24 cellular contexts compared by ENCODE assay signal in the genomic region with DNA sequence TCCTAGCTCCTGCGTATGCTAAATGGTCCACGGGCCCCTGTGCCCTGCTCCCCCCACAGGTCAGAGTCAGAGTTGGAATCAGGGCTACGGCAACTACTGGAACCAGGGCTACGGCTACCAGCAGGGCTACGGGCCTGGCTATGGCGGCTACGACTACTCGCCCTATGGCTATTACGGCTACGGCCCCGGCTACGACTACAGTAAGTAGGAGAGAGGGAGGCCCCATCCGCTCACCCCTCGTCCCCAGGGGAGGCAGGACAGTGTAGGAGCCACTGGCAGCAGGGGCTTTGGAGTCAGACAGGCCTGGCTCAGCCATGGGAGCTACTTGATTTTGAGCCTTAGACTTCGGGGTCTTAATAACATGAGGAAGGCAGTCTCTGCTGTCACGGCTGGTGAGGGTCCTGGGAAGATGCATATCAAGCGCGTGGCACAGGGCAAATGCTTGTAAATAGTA. TPM values are rescaled to one million over a fixed set of nuclear protein-coding genes. Genes with fewer than 3 reads are reported as not detected.
DNase-seq lines count a peak whose midpoint lies in the region; ATAC-seq, FAIRE-seq and TF ChIP-seq lines count a peak whose summit lies in the region.
"Had no signal": no experiment of that assay in that cellular context is flagged by ENCODE, and none has a peak within 500 bp of the region (broad histone marks: within the 10 kb centered on the region; RNA-seq: fewer than 3 reads in every experiment).

No MANE protein-coding gene starts in this region.

- H4K20me1 ChIP-seq in Karpas-422 (ENCODE audit: insufficient read depth, low read depth, low read length): peaks cover 58% of the 10 kb centered on the region

- no peaks in the 10 kb centered on the region for H3K9me3 ChIP-seq in Karpas-422 (ENCODE audit: low read length)
- H3K9me3 ChIP-seq in colonic mucosa: no peaks in the 10 kb centered on the region
- no peaks in the 10 kb centered on the region for H3K9me3 ChIP-seq in small intestine (ENCODE audit: control insufficient read depth, low read depth)
- H3K9me3 ChIP-seq: tibial artery had no signal

- H3K4me1 ChIP-seq in Karpas-422 (ENCODE audit: low read length) (peaks cover 46% of the 10 kb centered on the region), colonic mucosa (peaks cover 34% of the 10 kb centered on the region), small intestine (ENCODE audit: control insufficient read depth in 2 of 2, insufficient read depth in 1 of 2, low read depth in 1 of 2, low read length in 1 of 2) (peaks cover 12 to 25% of the 10 kb centered on the region in 2 donors)

- no peaks in the 10 kb centered on the region for H3K27me3 Mint-ChIP-seq in activated CD4-positive, alpha-beta T cell treated with anti-CD3 and anti-CD28 coated beads for 36 hours

- peaks cover 32% of the 10 kb centered on the region for H3K4me1 Mint-ChIP-seq in activated CD4-positive, alpha-beta T cell treated with anti-CD3 and anti-CD28 coated beads for 36 hours

- ATAC-seq in activated CD4-positive, alpha-beta T cell treated with anti-CD3 and anti-CD28 coated beads for 36 hours: no peak
- no peak for ATAC-seq in GM19351 (IDR thresholded peaks at IDR 0.05; ENCODE audit: unreplicated experiment)
- no peak for ATAC-seq in HG02885 (IDR thresholded peaks at IDR 0.05; ENCODE audit: poor library complexity, unreplicated experiment)
- ATAC-seq: left ventricle myocardium superior had no signal

- intact Hi-C loops in activated CD4-positive, alpha-beta T cell treated with anti-CD3 and anti-CD28 coated beads for 36 hours (cut with DNase I, micrococcal nuclease): no loop called here
- intact Hi-C loops in colonic mucosa (cut with DNase I): no loop called here

- H3K9me3 Mint-ChIP-seq in activated CD4-positive, alpha-beta T cell treated with anti-CD3 and anti-CD28 coated beads for 36 hours (ENCODE audit: low read depth): no peaks in the 10 kb centered on the region

- H3K27ac Mint-ChIP-seq in activated CD4-positive, alpha-beta T cell treated with anti-CD3 and anti-CD28 coated beads for 36 hours: peak overlapping the region; percentile 29

- no peak overlapping the region for H3K9ac ChIP-seq in Karpas-422 (ENCODE audit: low read length)
- H3K9ac ChIP-seq in colonic mucosa (ENCODE audit: low read depth in 2 of 2, low read length in 2 of 2): peak overlapping the region; percentile 38 to 99

- peaks cover 79% of the 10 kb centered on the region for H3K36me3 Mint-ChIP-seq in activated CD4-positive, alpha-beta T cell treated with anti-CD3 and anti-CD28 coated beads for 36 hours (ENCODE audit: low read depth)

- CTCF ChIA-PET in activated CD4-positive, alpha-beta T cell treated with anti-CD3 and anti-CD28 coated beads for 36 hours (lab: Charles Lee): no interaction called here

- 79 to 87% (median 82%) methylated on average over 17 to 18 of the region's 18 CpGs for WGBS in small intestine, 3 donors

- H3K27ac ChIP-seq in Karpas-422 (ENCODE audit: low read length) (no peak overlapping the region), colonic mucosa (peak overlapping the region; percentile 95), small intestine (ENCODE audit: low read depth in 1 of 2, low read length in 1 of 2) (peak overlapping the region; percentile 60 to 88)
- H3K27ac ChIP-seq: tibial artery, WERI-Rb-1 had no signal

- H3K36me3 ChIP-seq in Karpas-422 (ENCODE audit: insufficient read depth, low read length): peaks cover 63% of the 10 kb centered on the region
- peaks cover 17% of the 10 kb centered on the region for H3K36me3 ChIP-seq in colonic mucosa
- H3K36me3 ChIP-seq in small intestine (ENCODE audit: control insufficient read depth in 2 of 2, insufficient read depth in 2 of 2, low read length in 2 of 2): peaks cover 28 to 46% of the 10 kb centered on the region in 2 donors

- H3K4me3 ChIP-seq in Karpas-422 (ENCODE audit: low read length) (no peak overlapping the region), colonic mucosa (no peak overlapping the region), small intestine (ENCODE audit: low read depth in 1 of 2, low read length in 2 of 2) (no peak overlapping the region)
- H3K4me3 ChIP-seq: smooth muscle cell, tibial artery had no signal

- peaks cover 37% of the 10 kb centered on the region for H3K79me2 ChIP-seq in Karpas-422 (ENCODE audit: low read length)

- no peak for DNase-seq in activated CD4-positive, alpha-beta T cell treated with anti-CD3 and anti-CD28 coated beads for 36 hours
- no peak for DNase-seq in activated CD4-positive, alpha-beta T cell treated with anti-CD3 and anti-CD28 coated beads, Interleukin-2, amount 50 U/mL, for 1 hour
- DNase-seq in Karpas-422: peak; percentile 58
- no peak for DNase-seq in colonic mucosa
- no peak for DNase-seq in small intestine
- DNase-seq in COLO829 (ENCODE audit: low spot score): no peak
- DNase-seq: 8988T, activated gamma-delta T cell treated with Interleukin-2 at 50 U/mL for 16 hours, C1 segment of cervical spinal cord, DMS79, KBM-7, left ventricle myocardium superior, NCI-H1048, NCI-H2081, NCI-H524, SHP77 treated with DMSO at 0.1 percent for 48 hours, WERI-Rb-1 had no signal

- no peak for TF ChIP-seq CTCF in colonic mucosa (IDR thresholded peaks at IDR 0.05)

- H2AFZ ChIP-seq in Karpas-422 (ENCODE audit: low read length): no peak overlapping the region

- no peaks in the 10 kb centered on the region for H3K9me2 ChIP-seq in Karpas-422 (replicated peaks; ENCODE audit: insufficient read depth, low read length)

- POLR2A ChIA-PET in activated CD4-positive, alpha-beta T cell treated with anti-CD3 and anti-CD28 coated beads for 36 hours (lab: Charles Lee): no interaction called here

- no peaks in the 10 kb centered on the region for H3K27me3 ChIP-seq in Karpas-422 (ENCODE audit: low read length)
- no peaks in the 10 kb centered on the region for H3K27me3 ChIP-seq in colonic mucosa
- no peaks in the 10 kb centered on the region for H3K27me3 ChIP-seq in small intestine (ENCODE audit: control insufficient read depth in 2 of 2, insufficient read depth in 2 of 2, low read length in 2 of 2)
- H3K27me3 ChIP-seq: tibial artery had no signal

- no peak overlapping the region for H3K4me3 Mint-ChIP-seq in activated CD4-positive, alpha-beta T cell treated with anti-CD3 and anti-CD28 coated beads for 36 hours

- no peak for FAIRE-seq in small intestine (lab: Jason Lieb, UNC)

- no peak overlapping the region for H3K4me2 ChIP-seq in Karpas-422 (ENCODE audit: low read depth, low read length, poor library complexity, severe bottlenecking)
- H3K4me2 ChIP-seq: smooth muscle cell had no signal

RNA-seq across cellular contexts. Expression of a gene that starts 5.8 kb away (rescaled TPM):
- total RNA-seq in activated CD4-positive, alpha-beta T cell treated with anti-CD3 and anti-CD28 coated beads for 36 hours: 100 to 1,000 TPM; 258 to 336 TPM
- total RNA-seq in Karpas-422 (2014; rRNA removed; shearing (Covaris generic); ENCODE audit: low replicate concordance): 75.7 and 136 TPM in 2 replicates
- 100 to 1,000 TPM; 286 to 385 TPM for total RNA-seq in colonic mucosa
- polyA plus RNA-seq in small intestine: 100 to 1,000 TPM; 147 to 176 (median 172) TPM

RNA-seq across cellular contexts. Expression of a gene that starts 22.5 kb away (rescaled TPM):
- total RNA-seq in activated CD4-positive, alpha-beta T cell treated with anti-CD3 and anti-CD28 coated beads for 36 hours: 10 to 100 TPM; 67.2 to 68.4 TPM
- 116 and 118 TPM in 2 replicates for total RNA-seq in Karpas-422 (2014; rRNA removed; shearing (Covaris generic); ENCODE audit: low replicate concordance)
- 100 to 1,000 TPM; 101 to 159 TPM for total RNA-seq in colonic mucosa
- 100 to 1,000 TPM in 2 of 3 donors, 10 to 100 TPM in 1; 57.7 to 145 (median 115) TPM for polyA plus RNA-seq in small intestine

RNA-seq across cellular contexts. Expression of a gene that starts 22.9 kb away (rescaled TPM):
- not detected for total RNA-seq in activated CD4-positive, alpha-beta T cell treated with anti-CD3 and anti-CD28 coated beads for 36 hours
- total RNA-seq in Karpas-422 (2014; rRNA removed; shearing (Covaris generic); ENCODE audit: low replicate concordance): not detected in 2 replicates
- total RNA-seq in colonic mucosa: not detected
- not detected for polyA plus RNA-seq in small intestine
- total RNA-seq: left ventricle myocardium superior; posterior vena cava; T-helper 1 cell treated with Interleukin-12 subunit alpha and Interleukin-12 subunit beta and Interleukin-4 antibody, amounts not matched to agents 30 ng/mL and 1 ng/mL, for 36 hours had no signal
- polyA plus RNA-seq: esophagus, smooth muscle cell had no signal

RNA-seq across cellular contexts. Expression of a gene that starts 56.4 kb away (rescaled TPM):
- total RNA-seq in activated CD4-positive, alpha-beta T cell treated with anti-CD3 and anti-CD28 coated beads for 36 hours: 100 to 1,000 TPM; 244 TPM
- total RNA-seq in Karpas-422 (2014; rRNA removed; shearing (Covaris generic); ENCODE audit: low replicate concordance): 264 and 330 TPM in 2 replicates
- total RNA-seq in colonic mucosa: 100 to 1,000 TPM in 1 of 2 donors, 10 to 100 TPM in 1; 64.8 to 182 TPM
- polyA plus RNA-seq in small intestine: 100 to 1,000 TPM in 1 of 3 donors, 10 to 100 TPM in 2; 46.5 to 243 (median 82.1) TPM
